In the genomic region with DNA sequence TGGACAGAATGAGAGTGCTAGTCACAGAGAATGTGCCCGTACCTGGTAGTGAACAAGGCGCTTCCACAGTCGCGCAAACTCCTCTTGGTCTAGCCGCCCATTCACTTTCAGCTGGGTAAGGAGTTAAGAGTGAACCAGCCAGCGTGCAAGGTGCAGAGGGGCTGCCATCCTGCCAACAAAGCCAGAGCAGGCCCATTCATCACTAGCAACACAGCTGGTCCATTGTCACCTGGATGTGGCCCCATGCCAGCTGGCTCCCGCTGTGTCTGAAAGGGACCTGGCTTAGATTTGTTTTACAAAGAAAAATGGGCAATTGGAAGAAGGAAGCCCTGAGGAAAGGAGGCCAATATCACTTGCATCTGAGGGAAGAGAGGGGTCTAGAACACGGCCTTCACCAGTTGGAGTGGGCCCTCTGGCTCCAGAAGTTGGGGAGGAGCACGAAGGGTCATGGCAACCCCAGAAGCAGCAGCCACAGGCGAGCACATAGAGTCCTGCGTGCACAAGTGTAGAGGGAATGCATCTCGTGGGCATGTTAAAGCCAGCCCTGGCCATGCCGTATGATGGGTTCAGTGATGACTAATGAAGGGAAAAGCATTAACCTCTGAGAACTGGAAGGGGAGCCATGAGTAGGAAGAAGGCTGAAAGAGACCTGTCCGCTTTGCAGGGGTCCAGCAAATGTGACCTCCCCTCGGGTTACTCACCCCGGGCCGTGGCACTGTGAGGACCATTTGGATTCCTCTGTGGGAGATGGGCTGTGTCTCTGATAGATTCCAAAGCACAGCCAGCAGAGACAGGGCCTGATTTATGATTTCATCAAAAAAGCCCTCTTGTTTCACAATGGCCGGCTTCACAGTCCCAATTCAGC, we compare ENCODE assay signal across 19 cellular contexts.
A peak's percentile ranks its signal among the peaks of the same experiment; 100 is the strongest.
DNase-seq lines count a peak whose midpoint lies in the region; ATAC-seq, FAIRE-seq and TF ChIP-seq lines count a peak whose summit lies in the region.
"Had no signal": no experiment of that assay in that cellular context is flagged by ENCODE, and none has a peak within 500 bp of the region (broad histone marks: within the 10 kb centered on the region; RNA-seq: fewer than 3 reads in every experiment).

No MANE protein-coding gene starts in this region.

- no peak overlapping the region for H3K4me3 ChIP-seq in kidney (ENCODE audit: low read length in 2 of 2)
- H3K4me3 ChIP-seq: ascending aorta, gastroesophageal sphincter had no signal

- no peaks in the 10 kb centered on the region for H3K9me3 Mint-ChIP-seq in endothelial cell (ENCODE audit: unreplicated experiment)
- H3K9me3 Mint-ChIP-seq: activated CD8-positive, alpha-beta T cell treated with anti-CD3 and anti-CD28 coated beads for 36 hours; activated naive CD4-positive, alpha-beta T cell treated with anti-CD3 and anti-CD28 coated beads, Interleukin-2, amount 50 U/mL, for 24 hours; type B pancreatic cell had no signal

- DNase-seq in DMS79 (lab: John Stamatoyannopoulos, UW), result peak; percentile 57
- peak; percentile 46 for DNase-seq in NCI-H1092 (lab: John Stamatoyannopoulos, UW)
- peak; percentile 79 for DNase-seq in NCI-H69 (lab: John Stamatoyannopoulos, UW)
- DNase-seq in kidney, result peak; percentile 26
- DNase-seq in endothelial cell (ENCODE audit: low spot score), result no peak
- no peak for DNase-seq in stimulated activated CD4-positive, alpha-beta T cell treated with anti-CD3 and anti-CD28 coated beads, Interleukin-4, amount 100 ng/mL, for 1 hour
- DNase-seq: activated CD8-positive, alpha-beta T cell treated with anti-CD3 and anti-CD28 coated beads for 36 hours; activated T-cell treated with anti-CD3 and anti-CD28 coated beads, Interleukin-2, amount 50 U/mL, for 1 hour; EL; kidney glomerular epithelial cell; nucleus accumbens; stimulated activated CD4-positive, alpha-beta T cell treated with anti-CD3 and anti-CD28 coated beads, Interleukin-4, amount 100 ng/mL, for 4 hours had no signal

- H3K4me1 ChIP-seq in kidney (ENCODE audit: control insufficient read depth in 1 of 2, insufficient read depth in 1 of 2, low read depth in 1 of 2, low read length in 2 of 2), result no peaks in the 10 kb centered on the region
- H3K4me1 ChIP-seq: ascending aorta, gastroesophageal sphincter had no signal

- H3K36me3 Mint-ChIP-seq in endothelial cell (ENCODE audit: low read depth, unreplicated experiment), result no peaks in the 10 kb centered on the region
- H3K36me3 Mint-ChIP-seq: activated naive CD4-positive, alpha-beta T cell treated with anti-CD3 and anti-CD28 coated beads, Interleukin-2, amount 50 U/mL, for 24 hours; type B pancreatic cell had no signal

- no peaks in the 10 kb centered on the region for H3K4me1 Mint-ChIP-seq in endothelial cell (ENCODE audit: unreplicated experiment)
- H3K4me1 Mint-ChIP-seq: activated naive CD4-positive, alpha-beta T cell treated with anti-CD3 and anti-CD28 coated beads, Interleukin-2, amount 50 U/mL, for 24 hours had no signal

- intact Hi-C loops in kidney (cut with DNase I), result no loop called here

- H3K9ac ChIP-seq in kidney (ENCODE audit: low read length in 2 of 2), result no peak overlapping the region

- no peak for TF ChIP-seq CTCF in kidney (IDR thresholded peaks at IDR 0.05; ENCODE audit: borderline replicate concordance, extremely low read depth, insufficient read depth)
- TF ChIP-seq CTCF in endothelial cell (IDR thresholded peaks at IDR 0.05; ENCODE audit: unreplicated experiment), result no peak

- peaks cover 4% of the 10 kb centered on the region for H3K27me3 Mint-ChIP-seq in endothelial cell (ENCODE audit: unreplicated experiment)
- H3K27me3 Mint-ChIP-seq: activated CD8-positive, alpha-beta T cell treated with anti-CD3 and anti-CD28 coated beads for 36 hours; activated naive CD4-positive, alpha-beta T cell treated with anti-CD3 and anti-CD28 coated beads, Interleukin-2, amount 50 U/mL, for 24 hours had no signal

- H3K9me3 ChIP-seq in kidney (ENCODE audit: control insufficient read depth in 1 of 2, low read length in 2 of 2), result no peaks in the 10 kb centered on the region
- H3K9me3 ChIP-seq: ascending aorta, gastroesophageal sphincter had no signal

- H3K4me3 Mint-ChIP-seq in endothelial cell (ENCODE audit: unreplicated experiment), result no peak overlapping the region
- H3K4me3 Mint-ChIP-seq: activated CD8-positive, alpha-beta T cell treated with anti-CD3 and anti-CD28 coated beads for 36 hours; activated naive CD4-positive, alpha-beta T cell treated with anti-CD3 and anti-CD28 coated beads, Interleukin-2, amount 50 U/mL, for 24 hours; type B pancreatic cell had no signal

- no peak overlapping the region for H3K27ac ChIP-seq in kidney (ENCODE audit: low read depth in 2 of 2, low read length in 2 of 2)
- H3K27ac ChIP-seq: ascending aorta, gastroesophageal sphincter had no signal

- FAIRE-seq in kidney (lab: Jason Lieb, UNC), result no peak
- FAIRE-seq: HepG2 had no signal

- H3K27ac Mint-ChIP-seq in endothelial cell (ENCODE audit: unreplicated experiment), result no peak overlapping the region
- H3K27ac Mint-ChIP-seq: activated CD8-positive, alpha-beta T cell treated with anti-CD3 and anti-CD28 coated beads for 36 hours; activated naive CD4-positive, alpha-beta T cell treated with anti-CD3 and anti-CD28 coated beads, Interleukin-2, amount 50 U/mL, for 24 hours; type B pancreatic cell had no signal

- no peak for ATAC-seq in GM19467 (IDR thresholded peaks at IDR 0.05; ENCODE audit: unreplicated experiment)
- ATAC-seq: activated CD4-positive, CD25-positive, alpha-beta regulatory T cell treated with anti-CD3 and anti-CD28 coated beads, Interleukin-2, amount 50 U/mL, for 24 hours; activated CD8-positive, alpha-beta T cell treated with anti-CD3 and anti-CD28 coated beads for 36 hours; gastroesophageal sphincter; HepG2 had no signal

- H3K36me3 ChIP-seq in kidney (ENCODE audit: control insufficient read depth in 1 of 2, insufficient read depth in 2 of 2, low read length in 2 of 2), result no peaks in the 10 kb centered on the region
- H3K36me3 ChIP-seq: ascending aorta, gastroesophageal sphincter had no signal

Comparison
In these comparisons a context has a peak if more than half of its experiments do, and no peak if none do; other contexts are left out.
1. DNase-seq: peak in DMS79 (single experiment), NCI-H1092 (single experiment), NCI-H69 (single experiment) and kidney (single experiment); none in endothelial cell (single experiment) and stimulated activated CD4-positive, alpha-beta T cell treated with anti-CD3 and anti-CD28 coated beads, Interleukin-4, amount 100 ng/mL, for 1 hour (single experiment).